In genomic region chr18:49491534-49491856, GRCh38 we compare ENCODE assay signal across 9 cellular contexts. TPM values are rescaled to one million over a fixed set of nuclear protein-coding genes. Genes with fewer than 3 reads are reported as not detected.
DNase-seq lines count a peak whose midpoint lies in the region; ATAC-seq lines count a peak whose summit lies in the region.
"Had no signal": no experiment of that assay in that cellular context is flagged by ENCODE, and none has a peak within 500 bp of the region (broad histone marks: within the 10 kb centered on the region; RNA-seq: fewer than 3 reads in every experiment).

No MANE protein-coding gene starts in this region.

- peak overlapping the region; percentile 84 for H3K27ac ChIP-seq in layer of hippocampus (ENCODE audit: low read depth, low read length)
- peak overlapping the region; percentile 74 for H3K27ac ChIP-seq in temporal lobe (ENCODE audit: low read depth, low read length)

- peaks cover 4% of the 10 kb centered on the region for H3K27me3 Mint-ChIP-seq in T-helper 1 cell treated with Interleukin-12 subunit alpha and Interleukin-12 subunit beta and Interleukin-4 antibody, amounts not matched to agents 30 μg/mL and 1 μg/mL, for 36 hours (ENCODE audit: low read depth)
- no peaks in the 10 kb centered on the region for H3K27me3 Mint-ChIP-seq in activated naive CD8-positive, alpha-beta T cell treated with anti-CD3 and anti-CD28 coated beads for 36 hours

- H3K27ac Mint-ChIP-seq in T-helper 1 cell treated with Interleukin-12 subunit alpha and Interleukin-12 subunit beta and Interleukin-4 antibody, amounts not matched to agents 30 μg/mL and 1 μg/mL, for 36 hours = peak overlapping the region; percentile 98
- H3K27ac Mint-ChIP-seq in activated naive CD8-positive, alpha-beta T cell treated with anti-CD3 and anti-CD28 coated beads for 36 hours = peak overlapping the region; percentile 99

- DNase-seq in T-helper 1 cell (no peak), sciatic nerve (ENCODE audit: low spot score) (no peak)
- DNase-seq in activated naive CD8-positive, alpha-beta T cell treated with anti-CD3 and anti-CD28 coated beads for 36 hours = no peak
- DNase-seq: NCI-H446 treated with DMSO at 0.1 percent for 48 hours had no signal

- no peaks in the 10 kb centered on the region for H3K27me3 ChIP-seq in layer of hippocampus (ENCODE audit: control insufficient read depth, insufficient read depth, low read length)

- H3K4me1 Mint-ChIP-seq in T-helper 1 cell treated with Interleukin-12 subunit alpha and Interleukin-12 subunit beta and Interleukin-4 antibody, amounts not matched to agents 30 μg/mL and 1 μg/mL, for 36 hours (ENCODE audit: low read depth) = peaks cover 44% of the 10 kb centered on the region
- peaks cover 41% of the 10 kb centered on the region for H3K4me1 Mint-ChIP-seq in activated naive CD8-positive, alpha-beta T cell treated with anti-CD3 and anti-CD28 coated beads for 36 hours

- no peaks in the 10 kb centered on the region for H3K9me3 Mint-ChIP-seq in T-helper 1 cell treated with Interleukin-12 subunit alpha and Interleukin-12 subunit beta and Interleukin-4 antibody, amounts not matched to agents 30 μg/mL and 1 μg/mL, for 36 hours
- no peaks in the 10 kb centered on the region for H3K9me3 Mint-ChIP-seq in activated naive CD8-positive, alpha-beta T cell treated with anti-CD3 and anti-CD28 coated beads for 36 hours

- H3K4me3 Mint-ChIP-seq in T-helper 1 cell treated with Interleukin-12 subunit alpha and Interleukin-12 subunit beta and Interleukin-4 antibody, amounts not matched to agents 30 μg/mL and 1 μg/mL, for 36 hours = peak overlapping the region; percentile 99
- H3K4me3 Mint-ChIP-seq in activated naive CD8-positive, alpha-beta T cell treated with anti-CD3 and anti-CD28 coated beads for 36 hours = peak overlapping the region; percentile 89

- ATAC-seq in GM21528 (IDR thresholded peaks at IDR 0.05; ENCODE audit: low FRiP score, unreplicated experiment) (no peak), sciatic nerve (no peak), GM18873 (IDR thresholded peaks at IDR 0.05; ENCODE audit: low FRiP score, unreplicated experiment) (no peak)

- intact Hi-C loops in sciatic nerve (cut with DNase I) = no loop called here

- peaks cover 48% of the 10 kb centered on the region for H3K36me3 Mint-ChIP-seq in T-helper 1 cell treated with Interleukin-12 subunit alpha and Interleukin-12 subunit beta and Interleukin-4 antibody, amounts not matched to agents 30 μg/mL and 1 μg/mL, for 36 hours (ENCODE audit: low read depth)
- peaks cover 49% of the 10 kb centered on the region for H3K36me3 Mint-ChIP-seq in activated naive CD8-positive, alpha-beta T cell treated with anti-CD3 and anti-CD28 coated beads for 36 hours

RNA-seq across cellular contexts. Expression of gene RPL17, which starts 0.8 kb away (rescaled TPM):
- total RNA-seq in activated naive CD8-positive, alpha-beta T cell treated with anti-CD3 and anti-CD28 coated beads for 36 hours = 1,000 to 10,000 TPM; 2,151 to 2,166 TPM
- total RNA-seq in temporal lobe (922 TPM), sciatic nerve (1,143 TPM)

RNA-seq across cellular contexts. Expression of gene C18orf32, which starts 4.5 kb away (rescaled TPM):
- 10 to 100 TPM; 19.6 to 21.8 TPM for total RNA-seq in activated naive CD8-positive, alpha-beta T cell treated with anti-CD3 and anti-CD28 coated beads for 36 hours
- total RNA-seq in temporal lobe = 34.9 TPM
- 54.6 TPM for total RNA-seq in sciatic nerve

RNA-seq across cellular contexts. Expression of gene DYM, which starts 31.1 kb away (rescaled TPM):
- 10 to 100 TPM; 69.0 TPM for total RNA-seq in activated naive CD8-positive, alpha-beta T cell treated with anti-CD3 and anti-CD28 coated beads for 36 hours
- 61.5 TPM for total RNA-seq in temporal lobe
- total RNA-seq in sciatic nerve = 82.7 TPM
